23 cellular contexts compared by ENCODE assay signal in the genomic region with DNA sequence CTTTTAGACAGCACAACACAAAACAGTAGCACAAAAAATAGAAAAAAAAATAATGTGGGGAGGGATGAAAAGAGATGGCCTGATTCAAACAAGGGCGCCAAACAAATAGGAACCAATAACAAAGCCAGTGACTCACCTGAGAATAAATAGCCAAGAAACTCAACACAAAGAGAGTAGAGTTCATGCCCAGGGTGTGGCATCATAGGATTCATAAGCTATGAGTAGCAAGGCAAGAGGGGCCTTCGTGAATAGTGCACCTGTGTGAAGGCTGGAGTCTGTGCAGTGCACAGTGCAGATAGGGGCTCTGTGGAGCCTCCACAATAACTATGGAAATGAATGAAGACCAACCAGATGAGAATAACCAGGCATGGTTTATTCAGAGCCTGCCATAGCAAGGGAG.
DNase-seq lines count a peak whose midpoint lies in the region; ATAC-seq and TF ChIP-seq lines count a peak whose summit lies in the region.
"Had no signal": no experiment of that assay in that cellular context is flagged by ENCODE, and none has a peak within 500 bp of the region (broad histone marks: within the 10 kb centered on the region; RNA-seq: fewer than 3 reads in every experiment).

No MANE protein-coding gene starts in this region.

- H3K9me3 ChIP-seq in breast epithelium (peaks cover 6 to 21% of the 10 kb centered on the region in 2 donors), OCI-LY7 (ENCODE audit: low read length) (no peaks in the 10 kb centered on the region)
- H3K9me3 ChIP-seq: BE2C had no signal

- H3K9me3 Mint-ChIP-seq in MCF 10A (ENCODE audit: unreplicated experiment) = no peaks in the 10 kb centered on the region

- H3K4me1 ChIP-seq in breast epithelium (no peaks in the 10 kb centered on the region), OCI-LY7 (ENCODE audit: insufficient read depth, low read length, poor library complexity, severe bottlenecking) (no peaks in the 10 kb centered on the region)
- H3K4me1 ChIP-seq: BE2C had no signal

- no peak overlapping the region for H2AFZ ChIP-seq in OCI-LY7 (ENCODE audit: low read length)

- H3K4me2 ChIP-seq in OCI-LY7 (ENCODE audit: low read length) = no peak overlapping the region

- ATAC-seq in GM18867 (IDR thresholded peaks at IDR 0.05; ENCODE audit: unreplicated experiment) = no peak
- no peak for ATAC-seq in GM18873 (IDR thresholded peaks at IDR 0.05; ENCODE audit: low FRiP score, unreplicated experiment)

- no peak for TF ChIP-seq CTCF in MCF 10A (IDR thresholded peaks at IDR 0.05; ENCODE audit: unreplicated experiment)
- TF ChIP-seq CTCF in breast epithelium (IDR thresholded peaks at IDR 0.05) = no peak
- TF ChIP-seq CTCF in RWPE1 (conservative IDR thresholded peaks at IDR 0.05; ENCODE audit: low read depth) = no peak
- TF ChIP-seq CTCF in OCI-LY7 (conservative IDR thresholded peaks at IDR 0.05; ENCODE audit: low read length) = no peak

- H3K27me3 ChIP-seq in breast epithelium = no peaks in the 10 kb centered on the region
- H3K27me3 ChIP-seq: BE2C had no signal

- no peak overlapping the region for H3K4me3 ChIP-seq in breast epithelium
- H3K4me3 ChIP-seq in OCI-LY7 (ENCODE audit: low read depth, low read length, poor library complexity, severe bottlenecking) = no peak overlapping the region

- CTCF ChIA-PET in MCF 10A (lab: Yijun Ruan, JAX) (interaction anchor here (0.6 to 1.1 kb wide), 4 partner anchors 14 to 513 kb away, joined by 3 to 4 read pairs (median 4); no protein-coding TSS in a partner anchor), RWPE1 (lab: Yijun Ruan, JAX) (interaction anchor here (0.7 kb wide), 1 partner anchor 847 kb away, joined by 3 read pairs; no protein-coding TSS in a partner anchor), OCI-LY7 (lab: Charles Lee; ENCODE audit: unreplicated experiment) (no interaction called here)

- no peaks in the 10 kb centered on the region for H3K9me2 ChIP-seq in OCI-LY7 (ENCODE audit: insufficient read depth, low read length)

- intact Hi-C loops in MCF 10A (cut with micrococcal nuclease) = no loop called here
- intact Hi-C loops in breast epithelium (cut with DNase I; ENCODE audit: low total_unique reads) = no loop called here
- intact Hi-C loops in OCI-LY7 (cut with micrococcal nuclease; ENCODE audit: unreplicated experiment) = no loop called here

- H3K27me3 Mint-ChIP-seq in MCF 10A (ENCODE audit: insufficient read depth, unreplicated experiment) = no peaks in the 10 kb centered on the region

- no peak for TF ChIP-seq POLR2A in breast epithelium (IDR thresholded peaks at IDR 0.05)

- no TSS peak for BruUV-seq in MCF 10A (replicated peaks; lab: Mats Ljungman, UMichigan)
- no TSS peak for BruUV-seq in OCI-LY7 (replicated peaks; lab: Mats Ljungman, UMichigan)

- H3K4me3 Mint-ChIP-seq in MCF 10A (ENCODE audit: unreplicated experiment) = no peak overlapping the region
- H3K4me3 Mint-ChIP-seq: CD14-positive monocyte; CD8-positive, alpha-beta memory T cell had no signal

- H3K36me3 ChIP-seq in breast epithelium (no peaks in the 10 kb centered on the region), OCI-LY7 (ENCODE audit: insufficient read depth, low read length) (no peaks in the 10 kb centered on the region)
- H3K36me3 ChIP-seq: BE2C had no signal

- no peaks in the 10 kb centered on the region for H3K36me3 Mint-ChIP-seq in MCF 10A (ENCODE audit: insufficient read depth, unreplicated experiment)
- H3K36me3 Mint-ChIP-seq: CD14-positive monocyte; CD8-positive, alpha-beta memory T cell had no signal

- DNase-seq in MCF 10A (ENCODE audit: unreplicated experiment) (peak; percentile 44), breast epithelium (ENCODE audit: low spot score in 2 of 2) (no peak), RWPE1 (ENCODE audit: low spot score) (peak; percentile 65), epithelial cell of prostate (ENCODE audit: low read depth, low spot score) (peak; percentile 43), OCI-LY7 (ENCODE audit: low spot score) (no peak)
- DNase-seq in stimulated activated CD4-positive, alpha-beta T cell treated with anti-CD3 and anti-CD28 coated beads, Interleukin-2, amount 100 ng/mL, for 48 hours = no peak
- DNase-seq: 8988T; ACHN; BE2C; CD8-positive, alpha-beta memory T cell; HCEC 1CT; KBM-7; NCI-H1048; NCI-H1417; NCI-H1694; NCI-H2081; NCI-H2227 treated with DMSO at 0.1 percent for 48 hours; NCI-H526 treated with DMSO at 0.1 percent for 48 hours; OCI-M1; SHP77 had no signal

- no peaks in the 10 kb centered on the region for H3K4me1 Mint-ChIP-seq in MCF 10A (ENCODE audit: insufficient read depth, unreplicated experiment)
- H3K4me1 Mint-ChIP-seq: CD14-positive monocyte; CD8-positive, alpha-beta memory T cell had no signal

- POLR2A ChIA-PET in MCF 10A (lab: Yijun Ruan, JAX) (interaction anchor here (0.7 to 0.8 kb wide), 2 partner anchors 11 to 666 kb away, joined by 3 read pairs; no protein-coding TSS in a partner anchor), RWPE1 (lab: Yijun Ruan, JAX; ENCODE audit: low non-redundant PET) (interaction anchor here (0.6 kb wide), 1 partner anchor 14 kb away, joined by 4 read pairs; no protein-coding TSS in a partner anchor), OCI-LY7 (lab: Charles Lee) (interaction anchor here (0.8 kb wide), 1 partner anchor 24 kb away, joined by 5 read pairs; no protein-coding TSS in a partner anchor)

- H3K27ac ChIP-seq in breast epithelium (no peak overlapping the region), RWPE1 (no peak overlapping the region), epithelial cell of prostate (no peak overlapping the region), OCI-LY7 (ENCODE audit: low read depth, low read length, poor library complexity, severe bottlenecking) (no peak overlapping the region)

- H3K27ac Mint-ChIP-seq in MCF 10A (ENCODE audit: low read depth, unreplicated experiment) = no peak overlapping the region
- H3K27ac Mint-ChIP-seq: CD14-positive monocyte; CD8-positive, alpha-beta memory T cell had no signal

- no peaks in the 10 kb centered on the region for H3K79me2 ChIP-seq in OCI-LY7 (ENCODE audit: insufficient read depth, low read depth, low read length)

- H4K20me1 ChIP-seq in OCI-LY7 (ENCODE audit: insufficient read depth, low read length) = no peaks in the 10 kb centered on the region

Comparison
In these comparisons a context has a peak if more than half of its experiments do, and no peak if none do; other contexts are left out.
1. DNase-seq: peak in MCF 10A (single experiment), RWPE1 (single experiment) and epithelial cell of prostate (single experiment); none in breast epithelium (0 of 2), OCI-LY7 (single experiment) and stimulated activated CD4-positive, alpha-beta T cell treated with anti-CD3 and anti-CD28 coated beads, Interleukin-2, amount 100 ng/mL, for 48 hours (0 of 2).